ENCODE assay signal across 8 cellular contexts in the genomic region with DNA sequence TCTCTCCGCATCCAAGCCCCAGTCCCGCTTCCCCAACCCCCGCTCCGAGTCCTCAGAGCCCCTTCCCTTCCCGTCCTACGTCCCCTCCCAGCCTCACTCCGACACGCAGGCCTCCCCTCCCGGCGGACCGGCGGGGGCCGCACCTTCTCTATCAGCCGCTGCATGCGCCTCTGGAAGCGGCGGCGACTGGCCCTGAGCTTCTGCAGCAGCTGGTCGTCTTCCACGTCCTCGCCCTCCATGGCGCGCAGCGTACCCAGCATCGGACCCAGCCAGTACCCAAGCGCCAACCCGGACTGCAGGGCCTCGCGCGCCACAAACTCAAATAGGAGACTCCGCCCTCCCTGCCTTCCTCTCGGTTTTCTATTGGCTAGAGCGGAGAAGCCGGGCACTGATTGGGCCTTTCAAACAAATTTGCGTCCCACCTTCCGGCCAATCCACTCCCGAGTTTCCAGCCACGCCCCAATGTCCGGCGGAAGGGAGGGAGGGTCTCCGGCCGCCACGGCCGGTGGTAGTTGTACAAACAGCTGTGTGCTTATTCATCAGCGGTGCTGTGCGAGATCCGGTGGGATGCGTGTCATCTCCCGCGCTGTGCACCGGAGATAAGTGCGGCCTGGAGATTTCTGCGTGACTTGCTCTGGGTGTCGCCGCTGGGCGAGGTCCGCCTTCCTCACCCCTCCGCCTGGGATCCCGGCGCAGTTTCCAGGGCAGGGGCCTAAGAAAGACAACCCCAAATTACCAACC. TPM values are rescaled to one million over a fixed set of nuclear protein-coding genes. Genes with fewer than 3 reads are reported as not detected.
DNase-seq lines count a peak whose midpoint lies in the region; ATAC-seq and TF ChIP-seq lines count a peak whose summit lies in the region.

HJURP (minus strand) TSS at position 295 of the 741 bp plus-strand sequence; CDS start at position 260, 35 bp downstream.

- peak within 1 kb of the TSS; percentile 96 for H3K4me3 ChIP-seq in epithelial cell of proximal tubule (ENCODE audit: low read depth, low read length)
- peak within 1 kb of the TSS; percentile 51 for H3K4me3 ChIP-seq in mucosa of stomach (ENCODE audit: low read length)

- no peak; the same call in 1 of the 2 replicates for TF ChIP-seq EP300 in Ishikawa (IDR thresholded peaks at IDR 0.05; ENCODE audit: borderline replicate concordance)

- H3K9ac ChIP-seq in mucosa of stomach (ENCODE audit: low read length): peak within 1 kb of the TSS; percentile 50

- no peaks in the 10 kb centered on the region for H3K27me3 ChIP-seq in mucosa of stomach (ENCODE audit: control insufficient read depth, insufficient read depth, low read length)

- DNase-seq in DMS153 treated with DMSO at 0.1 percent for 48 hours (lab: John Stamatoyannopoulos, UW; ENCODE audit: unreplicated experiment) (peak; percentile 93), OCI-M2 (lab: John Stamatoyannopoulos, UW; ENCODE audit: unreplicated experiment) (peak; percentile 58), activated T-cell treated with anti-CD3 and anti-CD28 coated beads for 24 hours (ENCODE audit: low read depth) (peak; percentile 87), epithelial cell of proximal tubule (ENCODE audit: low read depth) (peak; percentile 60)
- DNase-seq in stimulated activated CD8-positive, alpha-beta memory T cell treated with anti-CD3 and anti-CD28 coated beads, Interleukin-4, amount 100 ng/mL, for 48 hours: peak; percentile 94

- no peaks in the 10 kb centered on the region for H3K4me1 ChIP-seq in mucosa of stomach (ENCODE audit: control insufficient read depth, insufficient read depth, low read length)

- no peaks in the 10 kb centered on the region for H3K36me3 ChIP-seq in mucosa of stomach (ENCODE audit: control insufficient read depth, insufficient read depth, low read length)

- no peak for TF ChIP-seq RAD21 in Ishikawa (IDR thresholded peaks at IDR 0.05; ENCODE audit: low read depth)

- peak; percentile 98 for ATAC-seq in GM21619 (IDR thresholded peaks at IDR 0.05; ENCODE audit: unreplicated experiment)

- no peaks in the 10 kb centered on the region for H3K9me3 ChIP-seq in mucosa of stomach (ENCODE audit: control insufficient read depth, low read length)

- no peak for TF ChIP-seq CTCF in epithelial cell of proximal tubule (conservative IDR thresholded peaks at IDR 0.05; ENCODE audit: low read depth, low read length)

TF ChIP-seq in Ishikawa, 13 proteins besides CTCF, POLR2A, EP300 and RAD21:
- TF ChIP-seq CEBPB (IDR thresholded peaks at IDR 0.05) (no peak), MAX (IDR thresholded peaks at IDR 0.05) (peak; percentile 63), TCF12 (IDR thresholded peaks at IDR 0.05; ENCODE audit: low read depth) (peak; percentile 46; the same call in 1 of the 2 replicates), CREB1 (IDR thresholded peaks at IDR 0.05; ENCODE audit: low read depth) (no peak), USF1 (IDR thresholded peaks at IDR 0.05) (no peak), TAF1 (IDR thresholded peaks at IDR 0.05; ENCODE audit: low read depth) (peak; percentile 91), YY1 (IDR thresholded peaks at IDR 0.05; ENCODE audit: low read depth) (peak; percentile 31; the same call in 1 of the 2 replicates), FOXM1 (IDR thresholded peaks at IDR 0.05; ENCODE audit: borderline replicate concordance, low read depth) (peak; percentile 99)

RNA-seq across cellular contexts. Expression of gene HJURP, which starts in this region (rescaled TPM):
- total RNA-seq in epithelial cell of proximal tubule: 56.9 and 64.9 TPM in 2 replicates

Comparison
In these comparisons a context has a peak if more than half of its experiments do, and no peak if none do; other contexts are left out.
1. Peak in every context shown above with its lines: DNase-seq, ATAC-seq and H3K4me3 ChIP-seq.